ENCODE assay signal across 6 cellular contexts in genomic region chr17:21702029-21702428, GRCh38. TPM values are rescaled to one million over a fixed set of nuclear protein-coding genes. Genes with fewer than 3 reads are reported as not detected.
"Had no signal": no experiment of that assay in that cellular context is flagged by ENCODE, and none has a peak within 500 bp of the region (broad histone marks: within the 10 kb centered on the region; RNA-seq: fewer than 3 reads in every experiment).

No MANE protein-coding gene starts in this region.

RNA-seq across cellular contexts. Expression of gene KCNJ18, which starts 9.7 kb away (rescaled TPM):
- total RNA-seq: HepG2, HT-29, HT1080, IMR-90, K562 had no signal
- polyA plus RNA-seq: HepG2, IgD-negative memory B cell, IMR-90, K562 had no signal
